Comparison of ENCODE assay signal across 1 cellular context in the genomic region with DNA sequence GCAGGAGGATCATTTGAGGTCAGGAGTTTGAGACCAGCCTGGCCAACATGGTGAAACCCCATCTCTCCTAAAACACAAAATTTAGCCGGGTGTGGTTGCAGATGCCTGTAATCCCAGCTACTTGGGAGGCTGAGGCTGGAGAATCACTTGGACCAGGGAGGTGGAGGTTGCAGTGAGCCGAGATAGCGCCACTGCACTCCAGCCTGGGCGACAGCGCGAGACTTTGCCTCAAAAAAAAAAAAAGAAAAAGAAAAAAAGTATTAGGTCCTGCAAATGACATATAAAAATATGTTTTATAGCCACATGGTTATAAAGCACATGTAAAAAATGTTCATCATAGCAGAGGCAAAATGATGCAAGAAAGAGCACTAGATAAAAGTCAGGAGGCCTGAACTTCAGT.
TF ChIP-seq lines count a peak whose summit lies in the region.

No MANE protein-coding gene starts in this region.

TF ChIP-seq in GM12878, 131 proteins besides CTCF, POLR2A, EP300 and RAD21:
- 0 out of 2 replicates have a peak, but pooled peaks have one; percentile 10 for TF ChIP-seq IKZF1 (conservative IDR thresholded peaks at IDR 0.05)
- TF ChIP-seq, protein P1, sequence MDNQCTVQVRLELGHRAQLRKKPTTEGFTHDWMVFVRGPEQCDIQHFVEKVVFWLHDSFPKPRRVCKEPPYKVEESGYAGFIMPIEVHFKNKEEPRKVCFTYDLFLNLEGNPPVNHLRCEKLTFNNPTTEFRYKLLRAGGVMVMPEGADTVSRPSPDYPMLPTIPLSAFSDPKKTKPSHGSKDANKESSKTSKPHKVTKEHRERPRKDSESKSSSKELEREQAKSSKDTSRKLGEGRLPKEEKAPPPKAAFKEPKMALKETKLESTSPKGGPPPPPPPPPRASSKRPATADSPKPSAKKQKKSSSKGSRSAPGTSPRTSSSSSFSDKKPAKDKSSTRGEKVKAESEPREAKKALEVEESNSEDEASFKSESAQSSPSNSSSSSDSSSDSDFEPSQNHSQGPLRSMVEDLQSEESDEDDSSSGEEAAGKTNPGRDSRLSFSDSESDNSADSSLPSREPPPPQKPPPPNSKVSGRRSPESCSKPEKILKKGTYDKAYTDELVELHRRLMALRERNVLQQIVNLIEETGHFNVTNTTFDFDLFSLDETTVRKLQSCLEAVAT (IDR thresholded peaks at IDR 0.05) = peak; percentile 94
- TF ChIP-seq, protein P2, sequence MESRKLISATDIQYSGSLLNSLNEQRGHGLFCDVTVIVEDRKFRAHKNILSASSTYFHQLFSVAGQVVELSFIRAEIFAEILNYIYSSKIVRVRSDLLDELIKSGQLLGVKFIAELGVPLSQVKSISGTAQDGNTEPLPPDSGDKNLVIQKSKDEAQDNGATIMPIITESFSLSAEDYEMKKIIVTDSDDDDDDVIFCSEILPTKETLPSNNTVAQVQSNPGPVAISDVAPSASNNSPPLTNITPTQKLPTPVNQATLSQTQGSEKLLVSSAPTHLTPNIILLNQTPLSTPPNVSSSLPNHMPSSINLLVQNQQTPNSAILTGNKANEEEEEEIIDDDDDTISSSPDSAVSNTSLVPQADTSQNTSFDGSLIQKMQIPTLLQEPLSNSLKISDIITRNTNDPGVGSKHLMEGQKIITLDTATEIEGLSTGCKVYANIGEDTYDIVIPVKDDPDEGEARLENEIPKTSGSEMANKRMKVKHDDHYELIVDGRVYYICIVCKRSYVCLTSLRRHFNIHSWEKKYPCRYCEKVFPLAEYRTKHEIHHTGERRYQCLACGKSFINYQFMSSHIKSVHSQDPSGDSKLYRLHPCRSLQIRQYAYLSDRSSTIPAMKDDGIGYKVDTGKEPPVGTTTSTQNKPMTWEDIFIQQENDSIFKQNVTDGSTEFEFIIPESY (IDR thresholded peaks at IDR 0.05) = peak; percentile 87; the same call in 1 of the 2 replicates
